In the genomic region with DNA sequence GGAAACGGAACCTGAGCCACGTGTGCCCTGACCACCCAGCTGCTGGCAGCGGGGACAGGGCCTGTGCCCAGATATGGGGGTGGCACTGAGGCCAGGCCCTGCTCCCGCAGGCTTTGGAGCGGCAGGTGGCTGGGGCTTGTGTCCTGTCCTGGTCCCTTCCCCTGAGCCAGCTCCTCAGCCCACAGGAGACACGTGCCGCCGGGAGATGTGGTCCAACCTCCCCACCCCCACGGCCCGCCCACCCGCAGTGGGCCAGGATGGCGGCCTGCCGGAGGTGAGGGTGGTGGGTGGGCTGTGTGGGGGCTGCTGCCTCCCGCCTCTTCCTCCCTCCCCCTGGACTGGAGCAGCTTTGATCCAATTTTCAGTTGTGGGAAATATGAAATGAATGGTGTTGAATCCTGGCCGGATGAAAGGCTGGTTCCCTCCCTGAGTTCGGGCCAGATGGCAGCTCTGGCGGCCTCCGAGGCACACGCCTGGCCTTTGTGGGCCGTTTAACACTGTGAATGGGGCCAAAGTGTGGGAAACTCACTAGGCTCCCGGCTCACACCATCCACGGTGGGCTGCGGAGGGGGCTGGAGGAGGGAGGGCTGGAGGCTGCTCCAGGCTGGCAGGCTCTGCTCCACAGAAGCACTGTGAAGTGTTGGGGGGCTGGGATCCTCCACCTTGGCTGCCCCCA, we compare ENCODE assay signal across 2 cellular contexts.
TF ChIP-seq lines count a peak whose summit lies in the region.

No MANE protein-coding gene starts in this region.

TF ChIP-seq in H1, 55 proteins besides CTCF, POLR2A, EP300 and RAD21:
- TF ChIP-seq BACH1 (IDR thresholded peaks at IDR 0.05; ENCODE audit: low read length) (no peak), HDAC6 (IDR thresholded peaks at IDR 0.05; ENCODE audit: low read depth, low read length) (no peak), NANOG (IDR thresholded peaks at IDR 0.05; ENCODE audit: insufficient read depth, low read depth, low read length, poor library complexity, severe bottlenecking) (no peak), GABPA (IDR thresholded peaks at IDR 0.05; ENCODE audit: borderline replicate concordance, insufficient read depth, low read length) (no peak), CREB1 (IDR thresholded peaks at IDR 0.05) (no peak), KDM4A (IDR thresholded peaks at IDR 0.05; ENCODE audit: low read depth, low read length, severe bottlenecking) (no peak), TBP (IDR thresholded peaks at IDR 0.05; ENCODE audit: low read depth, low read length) (no peak), TEAD4 (IDR thresholded peaks at IDR 0.05; ENCODE audit: low read depth, low read length) (no peak), RBBP5 (IDR thresholded peaks at IDR 0.05; ENCODE audit: borderline replicate concordance, low read depth, low read length) (no peak), KDM1A (IDR thresholded peaks at IDR 0.05; ENCODE audit: borderline replicate concordance, low read length) (no peak), CBX5 (IDR thresholded peaks at IDR 0.05; ENCODE audit: low read depth, low read length) (no peak), SP4 (IDR thresholded peaks at IDR 0.05; ENCODE audit: low read length) (no peak), HDAC2 (IDR thresholded peaks at IDR 0.05; ENCODE audit: borderline replicate concordance in 1 of 2, low read depth in 2 of 2, low read length in 2 of 2) (no peak), SP2 (IDR thresholded peaks at IDR 0.05; ENCODE audit: low read length) (no peak), SUZ12 (IDR thresholded peaks at IDR 0.05; ENCODE audit: low read length) (no peak), RFX5 (IDR thresholded peaks at IDR 0.05; ENCODE audit: borderline replicate concordance, low read depth, low read length) (no peak), FOSL1 (IDR thresholded peaks at IDR 0.05; ENCODE audit: insufficient read depth, low read depth, low read length) (no peak)
- TF ChIP-seq, protein P1, sequence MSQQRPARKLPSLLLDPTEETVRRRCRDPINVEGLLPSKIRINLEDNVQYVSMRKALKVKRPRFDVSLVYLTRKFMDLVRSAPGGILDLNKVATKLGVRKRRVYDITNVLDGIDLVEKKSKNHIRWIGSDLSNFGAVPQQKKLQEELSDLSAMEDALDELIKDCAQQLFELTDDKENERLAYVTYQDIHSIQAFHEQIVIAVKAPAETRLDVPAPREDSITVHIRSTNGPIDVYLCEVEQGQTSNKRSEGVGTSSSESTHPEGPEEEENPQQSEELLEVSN (IDR thresholded peaks at IDR 0.05) = no peak

TF ChIP-seq in GM12891, 5 proteins besides CTCF, POLR2A, EP300 and RAD21:
- TF ChIP-seq PAX5 (IDR thresholded peaks at IDR 0.05; ENCODE audit: insufficient read depth, low read length, severe bottlenecking) (no peak), POU2F2 (IDR thresholded peaks at IDR 0.05; ENCODE audit: low read depth, low read length) (no peak), SPI1 (IDR thresholded peaks at IDR 0.05; ENCODE audit: low read depth, low read length) (no peak), POLR2AphosphoS5 (IDR thresholded peaks at IDR 0.05; ENCODE audit: low read depth, low read length) (no peak), TAF1 (IDR thresholded peaks at IDR 0.05; ENCODE audit: low read depth, low read length) (no peak)
